ENCODE assay signal across 2 cellular contexts in the genomic region with DNA sequence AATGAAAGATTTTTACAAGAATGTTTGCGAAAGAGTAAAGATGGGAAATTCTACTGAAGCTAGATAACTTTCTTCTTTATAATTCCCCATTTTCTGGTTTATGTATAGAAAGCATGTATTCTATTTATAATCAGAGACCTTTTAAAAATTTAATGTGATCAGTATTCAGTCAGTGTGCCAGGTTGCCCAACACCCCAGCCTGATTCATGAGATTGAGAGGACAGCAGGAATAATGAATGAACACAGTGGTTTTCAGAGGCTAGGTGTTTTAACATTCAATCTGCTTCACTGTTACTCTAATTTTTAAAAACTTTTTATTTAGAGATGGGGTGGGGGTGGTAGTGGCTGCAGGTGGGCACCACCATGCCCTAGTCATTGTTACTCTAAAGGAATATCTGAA.
TF ChIP-seq lines count a peak whose summit lies in the region.

No MANE protein-coding gene starts in this region.

TF ChIP-seq in HepG2, 621 proteins besides CTCF, POLR2A, EP300 and RAD21:
- TF ChIP-seq, protein P1, sequence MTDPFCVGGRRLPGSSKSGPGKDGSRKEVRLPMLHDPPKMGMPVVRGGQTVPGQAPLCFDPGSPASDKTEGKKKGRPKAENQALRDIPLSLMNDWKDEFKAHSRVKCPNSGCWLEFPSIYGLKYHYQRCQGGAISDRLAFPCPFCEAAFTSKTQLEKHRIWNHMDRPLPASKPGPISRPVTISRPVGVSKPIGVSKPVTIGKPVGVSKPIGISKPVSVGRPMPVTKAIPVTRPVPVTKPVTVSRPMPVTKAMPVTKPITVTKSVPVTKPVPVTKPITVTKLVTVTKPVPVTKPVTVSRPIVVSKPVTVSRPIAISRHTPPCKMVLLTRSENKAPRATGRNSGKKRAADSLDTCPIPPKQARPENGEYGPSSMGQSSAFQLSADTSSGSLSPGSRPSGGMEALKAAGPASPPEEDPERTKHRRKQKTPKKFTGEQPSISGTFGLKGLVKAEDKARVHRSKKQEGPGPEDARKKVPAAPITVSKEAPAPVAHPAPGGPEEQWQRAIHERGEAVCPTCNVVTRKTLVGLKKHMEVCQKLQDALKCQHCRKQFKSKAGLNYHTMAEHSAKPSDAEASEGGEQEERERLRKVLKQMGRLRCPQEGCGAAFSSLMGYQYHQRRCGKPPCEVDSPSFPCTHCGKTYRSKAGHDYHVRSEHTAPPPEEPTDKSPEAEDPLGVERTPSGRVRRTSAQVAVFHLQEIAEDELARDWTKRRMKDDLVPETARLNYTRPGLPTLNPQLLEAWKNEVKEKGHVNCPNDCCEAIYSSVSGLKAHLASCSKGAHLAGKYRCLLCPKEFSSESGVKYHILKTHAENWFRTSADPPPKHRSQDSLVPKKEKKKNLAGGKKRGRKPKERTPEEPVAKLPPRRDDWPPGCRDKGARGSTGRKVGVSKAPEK (CRISPR knock-in tag; IDR thresholded peaks at IDR 0.05; ENCODE audit: borderline replicate concordance): no peak
- TF ChIP-seq ZNF558 (CRISPR knock-in tag; IDR thresholded peaks at IDR 0.05; ENCODE audit: borderline replicate concordance) (no peak), ZNF225 (CRISPR knock-in tag; IDR thresholded peaks at IDR 0.05) (no peak), ZFP62 (CRISPR knock-in tag; IDR thresholded peaks at IDR 0.05) (no peak), ZNF619 (CRISPR knock-in tag; IDR thresholded peaks at IDR 0.05) (no peak), CEBPB (IDR thresholded peaks at IDR 0.05; ENCODE audit: borderline replicate concordance, low read depth, low read length) (peak; percentile 31; the same call in 1 of the 2 replicates), ZNF615 (CRISPR knock-in tag; IDR thresholded peaks at IDR 0.05; ENCODE audit: borderline replicate concordance) (no peak), ZSCAN21 (CRISPR knock-in tag; IDR thresholded peaks at IDR 0.05; ENCODE audit: borderline replicate concordance) (no peak), CBX5 (CRISPR knock-in tag; IDR thresholded peaks at IDR 0.05; ENCODE audit: borderline replicate concordance) (no peak), ZNF569 (CRISPR knock-in tag; IDR thresholded peaks at IDR 0.05; ENCODE audit: borderline replicate concordance) (no peak), ZNF350 (CRISPR knock-in tag; IDR thresholded peaks at IDR 0.05; ENCODE audit: borderline replicate concordance, low read depth) (no peak)
- TF ChIP-seq, protein P2, sequence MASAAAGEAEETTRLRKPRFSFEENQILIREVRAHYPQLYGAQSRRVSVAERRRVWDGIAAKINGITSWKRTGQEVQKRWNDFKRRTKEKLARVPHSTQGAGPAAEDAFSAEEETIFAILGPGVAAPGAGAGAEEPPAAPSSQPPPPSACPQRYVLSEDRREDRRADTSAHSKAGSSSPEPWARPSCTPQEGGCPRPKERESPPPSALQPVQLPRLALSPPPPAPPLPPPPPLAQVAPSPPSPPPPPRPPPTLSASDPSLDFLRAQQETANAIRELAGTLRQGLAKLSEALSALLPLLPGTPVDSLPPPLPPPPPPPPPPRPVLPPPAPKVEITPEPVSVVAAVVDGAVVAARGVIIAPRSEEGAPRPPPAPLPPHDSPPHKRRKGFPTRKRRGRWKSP (CRISPR knock-in tag; IDR thresholded peaks at IDR 0.05): no peak
- TF ChIP-seq, protein P3, sequence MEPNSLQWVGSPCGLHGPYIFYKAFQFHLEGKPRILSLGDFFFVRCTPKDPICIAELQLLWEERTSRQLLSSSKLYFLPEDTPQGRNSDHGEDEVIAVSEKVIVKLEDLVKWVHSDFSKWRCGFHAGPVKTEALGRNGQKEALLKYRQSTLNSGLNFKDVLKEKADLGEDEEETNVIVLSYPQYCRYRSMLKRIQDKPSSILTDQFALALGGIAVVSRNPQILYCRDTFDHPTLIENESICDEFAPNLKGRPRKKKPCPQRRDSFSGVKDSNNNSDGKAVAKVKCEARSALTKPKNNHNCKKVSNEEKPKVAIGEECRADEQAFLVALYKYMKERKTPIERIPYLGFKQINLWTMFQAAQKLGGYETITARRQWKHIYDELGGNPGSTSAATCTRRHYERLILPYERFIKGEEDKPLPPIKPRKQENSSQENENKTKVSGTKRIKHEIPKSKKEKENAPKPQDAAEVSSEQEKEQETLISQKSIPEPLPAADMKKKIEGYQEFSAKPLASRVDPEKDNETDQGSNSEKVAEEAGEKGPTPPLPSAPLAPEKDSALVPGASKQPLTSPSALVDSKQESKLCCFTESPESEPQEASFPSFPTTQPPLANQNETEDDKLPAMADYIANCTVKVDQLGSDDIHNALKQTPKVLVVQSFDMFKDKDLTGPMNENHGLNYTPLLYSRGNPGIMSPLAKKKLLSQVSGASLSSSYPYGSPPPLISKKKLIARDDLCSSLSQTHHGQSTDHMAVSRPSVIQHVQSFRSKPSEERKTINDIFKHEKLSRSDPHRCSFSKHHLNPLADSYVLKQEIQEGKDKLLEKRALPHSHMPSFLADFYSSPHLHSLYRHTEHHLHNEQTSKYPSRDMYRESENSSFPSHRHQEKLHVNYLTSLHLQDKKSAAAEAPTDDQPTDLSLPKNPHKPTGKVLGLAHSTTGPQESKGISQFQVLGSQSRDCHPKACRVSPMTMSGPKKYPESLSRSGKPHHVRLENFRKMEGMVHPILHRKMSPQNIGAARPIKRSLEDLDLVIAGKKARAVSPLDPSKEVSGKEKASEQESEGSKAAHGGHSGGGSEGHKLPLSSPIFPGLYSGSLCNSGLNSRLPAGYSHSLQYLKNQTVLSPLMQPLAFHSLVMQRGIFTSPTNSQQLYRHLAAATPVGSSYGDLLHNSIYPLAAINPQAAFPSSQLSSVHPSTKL (CRISPR knock-in tag; IDR thresholded peaks at IDR 0.05): no peak
- TF ChIP-seq, protein P4, sequence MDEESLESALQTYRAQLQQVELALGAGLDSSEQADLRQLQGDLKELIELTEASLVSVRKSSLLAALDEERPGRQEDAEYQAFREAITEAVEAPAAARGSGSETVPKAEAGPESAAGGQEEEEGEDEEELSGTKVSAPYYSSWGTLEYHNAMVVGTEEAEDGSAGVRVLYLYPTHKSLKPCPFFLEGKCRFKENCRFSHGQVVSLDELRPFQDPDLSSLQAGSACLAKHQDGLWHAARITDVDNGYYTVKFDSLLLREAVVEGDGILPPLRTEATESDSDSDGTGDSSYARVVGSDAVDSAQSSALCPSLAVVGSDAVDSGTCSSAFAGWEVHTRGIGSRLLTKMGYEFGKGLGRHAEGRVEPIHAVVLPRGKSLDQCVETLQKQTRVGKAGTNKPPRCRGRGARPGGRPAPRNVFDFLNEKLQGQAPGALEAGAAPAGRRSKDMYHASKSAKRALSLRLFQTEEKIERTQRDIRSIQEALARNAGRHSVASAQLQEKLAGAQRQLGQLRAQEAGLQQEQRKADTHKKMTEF (CRISPR knock-in tag; IDR thresholded peaks at IDR 0.05): peak; percentile 2; the same call in 1 of the 2 replicates

TF ChIP-seq in endothelial cell of umbilical vein, 7 proteins besides CTCF, POLR2A, EP300 and RAD21:
- TF ChIP-seq, protein P5, sequence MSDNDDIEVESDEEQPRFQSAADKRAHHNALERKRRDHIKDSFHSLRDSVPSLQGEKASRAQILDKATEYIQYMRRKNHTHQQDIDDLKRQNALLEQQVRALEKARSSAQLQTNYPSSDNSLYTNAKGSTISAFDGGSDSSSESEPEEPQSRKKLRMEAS (IDR thresholded peaks at IDR 0.05; ENCODE audit: insufficient read depth, insufficient read length): no peak
- no peak for TF ChIP-seq GATA2 (IDR thresholded peaks at IDR 0.05; ENCODE audit: insufficient read depth, insufficient read length, low read depth, low read length)
- no peak for TF ChIP-seq EZH2 (IDR thresholded peaks at IDR 0.05; ENCODE audit: borderline replicate concordance, low read depth, low read length, severe bottlenecking)
- TF ChIP-seq JUN (IDR thresholded peaks at IDR 0.05; ENCODE audit: borderline replicate concordance, insufficient read depth, insufficient read length, low read depth): no peak
- TF ChIP-seq FOS (IDR thresholded peaks at IDR 0.05; ENCODE audit: borderline replicate concordance, insufficient read depth, low read length): no peak
- TF ChIP-seq POLR2AphosphoS5 (IDR thresholded peaks at IDR 0.05; ENCODE audit: insufficient read depth, low read depth, low read length): no peak
- TF ChIP-seq MYC (IDR thresholded peaks at IDR 0.05; ENCODE audit: low read depth, low read length): no peak
